Comparison of ENCODE assay signal across 27 cellular contexts in the genomic region with DNA sequence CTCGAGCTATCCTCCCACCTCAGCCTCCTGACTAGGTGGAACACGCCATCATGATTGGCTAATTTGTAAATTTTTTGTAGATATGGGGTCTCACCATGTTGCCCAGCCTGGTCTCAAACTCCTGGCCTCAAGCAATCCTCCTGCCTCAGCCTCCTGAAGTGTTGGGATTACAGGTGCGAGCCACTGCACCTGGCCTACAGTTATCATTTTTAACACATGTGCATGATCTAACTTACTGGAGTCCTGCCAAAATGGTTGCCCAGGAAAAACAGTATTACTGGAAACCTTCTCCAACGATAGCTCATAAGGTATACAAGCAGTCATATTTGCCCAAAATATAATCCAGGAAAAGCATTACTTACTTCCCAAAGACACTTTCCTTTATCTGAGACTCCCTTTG.
"Had no signal": no experiment of that assay in that cellular context is flagged by ENCODE, and none has a peak within 500 bp of the region (broad histone marks: within the 10 kb centered on the region; RNA-seq: fewer than 3 reads in every experiment).

No MANE protein-coding gene starts in this region.

- H3K36me3 ChIP-seq: colonic mucosa, esophagus muscularis mucosa, esophagus squamous epithelium, gastrocnemius medialis, gastroesophageal sphincter, heart left ventricle, heart right ventricle had no signal

- DNase-seq: colonic mucosa; cortex of kidney; dermis blood vessel endothelial cell; dorsolateral prefrontal cortex; effector CD4-positive, alpha-beta T cell; effector CD8-positive, alpha-beta T cell; effector memory CD4-positive, alpha-beta T cell; effector memory CD8-positive, alpha-beta T cell; endodermal cell; erythroblast; esophagus squamous epithelium; foreskin fibroblast; foreskin keratinocyte; foreskin melanocyte; gastrocnemius medialis; glutamatergic neuron; head of caudate nucleus; heart left ventricle; heart right ventricle had no signal

- ATAC-seq: effector memory CD8-positive, alpha-beta T cell; esophagus mucosa; foreskin keratinocyte; gastrocnemius medialis; gastroesophageal sphincter; heart left ventricle; heart right ventricle had no signal

- H3K4me1 ChIP-seq: colonic mucosa, esophagus muscularis mucosa, esophagus squamous epithelium, foreskin keratinocyte, gastrocnemius medialis, gastroesophageal sphincter, heart left ventricle, heart right ventricle had no signal

- H3K9me3 ChIP-seq: colonic mucosa, esophagus muscularis mucosa, esophagus squamous epithelium, gastroesophageal sphincter had no signal

- FAIRE-seq: colon, endothelial cell of umbilical vein, frontal cortex had no signal

- H3K27ac ChIP-seq: colonic mucosa, coronary artery, dorsolateral prefrontal cortex, epithelial cell of prostate, esophagus muscularis mucosa, esophagus squamous epithelium, foreskin keratinocyte, gastrocnemius medialis, gastroesophageal sphincter, heart left ventricle, heart right ventricle had no signal

- H3K4me3 ChIP-seq: colonic mucosa, coronary artery, dorsolateral prefrontal cortex, esophagus muscularis mucosa, esophagus squamous epithelium, gastrocnemius medialis, gastroesophageal sphincter, heart left ventricle, heart right ventricle had no signal

- H3K27me3 ChIP-seq: colonic mucosa, dorsolateral prefrontal cortex, esophagus muscularis mucosa, esophagus squamous epithelium, gastrocnemius medialis, gastroesophageal sphincter, heart left ventricle, heart right ventricle had no signal
